ENCODE assay signal across 25 cellular contexts in genomic region chr14:62654641-62655040, GRCh38.
DNase-seq lines count a peak whose midpoint lies in the region; ATAC-seq, FAIRE-seq and TF ChIP-seq lines count a peak whose summit lies in the region.
"Had no signal": no experiment of that assay in that cellular context is flagged by ENCODE, and none has a peak within 500 bp of the region (broad histone marks: within the 10 kb centered on the region; RNA-seq: fewer than 3 reads in every experiment).

No MANE protein-coding gene starts in this region.

- H2AFZ ChIP-seq in smooth muscle cell (ENCODE audit: low read depth): no peak overlapping the region

- TF ChIP-seq CTCF in cardiac fibroblast (IDR thresholded peaks at IDR 0.05; ENCODE audit: low read depth, low read length) (no peak), smooth muscle cell (IDR thresholded peaks at IDR 0.05; ENCODE audit: borderline replicate concordance, insufficient read depth, poor library complexity, severe bottlenecking) (no peak), Peyer's patch (IDR thresholded peaks at IDR 0.05) (no peak)

- no peaks in the 10 kb centered on the region for H3F3A ChIP-seq in smooth muscle cell (ENCODE audit: low read depth)

- FAIRE-seq in HTR-8/SVneo (lab: Jason Lieb, UNC): peak; percentile 92

- H3K4me1 ChIP-seq in smooth muscle cell (ENCODE audit: low read depth): peaks cover 18% of the 10 kb centered on the region
- H3K4me1 ChIP-seq in Peyer's patch: no peaks in the 10 kb centered on the region
- H3K4me1 ChIP-seq: right atrium auricular region, thyroid gland had no signal

- no peak for ATAC-seq in GM21360 (IDR thresholded peaks at IDR 0.05; ENCODE audit: unreplicated experiment)
- ATAC-seq: activated CD4-positive, CD25-positive, alpha-beta regulatory T cell treated with anti-CD3 and anti-CD28 coated beads, Interleukin-2, amount 50 U/mL, for 24 hours; naive thymus-derived CD8-positive, alpha-beta T cell; stimulated activated naive CD8-positive, alpha-beta T cell treated with anti-CD3 and anti-CD28 coated beads, Interleukin-15, Interleukin-2, amounts not matched to agents 100 U/mL and 50 U/mL, for 24 hours had no signal

- no peaks in the 10 kb centered on the region for H4K20me1 ChIP-seq in smooth muscle cell (ENCODE audit: low read depth)

- H3K27me3 ChIP-seq in smooth muscle cell (ENCODE audit: low read depth) (no peaks in the 10 kb centered on the region), Peyer's patch (no peaks in the 10 kb centered on the region)
- H3K27me3 ChIP-seq: brain microvascular endothelial cell, esophagus muscularis mucosa, ovary, right atrium auricular region, thyroid gland had no signal

- H3K9me3 ChIP-seq in smooth muscle cell (replicated peaks; ENCODE audit: low read depth): no peaks in the 10 kb centered on the region
- no peaks in the 10 kb centered on the region for H3K9me3 ChIP-seq in Peyer's patch
- H3K9me3 ChIP-seq: esophagus muscularis mucosa, ovary, right atrium auricular region, thyroid gland had no signal

- 51% methylated on average over 5 of the region's 5 CpGs for WGBS in smooth muscle cell (ENCODE audit: low lambda C conversion rate)

- H3K4me3 ChIP-seq in cardiac fibroblast (replicated peaks in 1 of 2; ENCODE audit: low read depth in 2 of 2, low read length in 2 of 2) (no peak overlapping the region), smooth muscle cell (no peak overlapping the region), Peyer's patch (no peak overlapping the region)
- H3K4me3 ChIP-seq: esophagus muscularis mucosa, ovary, right atrium auricular region, thyroid gland had no signal

- H3K36me3 ChIP-seq in smooth muscle cell (ENCODE audit: low read depth) (no peaks in the 10 kb centered on the region), Peyer's patch (no peaks in the 10 kb centered on the region)
- H3K36me3 ChIP-seq: brain microvascular endothelial cell, esophagus muscularis mucosa, ovary, right atrium auricular region, thyroid gland had no signal

- H3K27ac ChIP-seq in smooth muscle cell (ENCODE audit: low read depth) (no peak overlapping the region), Peyer's patch (no peak overlapping the region)
- H3K27ac ChIP-seq: brain microvascular endothelial cell, esophagus muscularis mucosa, ovary, right atrium auricular region, thyroid gland had no signal

- H3K4me2 ChIP-seq in smooth muscle cell: peak overlapping the region; percentile 66

- no peak overlapping the region for H3K9ac ChIP-seq in smooth muscle cell (ENCODE audit: low read depth)

- H3K79me2 ChIP-seq in smooth muscle cell (ENCODE audit: low read depth): no peaks in the 10 kb centered on the region

- DNase-seq in HTR-8/SVneo (ENCODE audit: insufficient read length, low spot score) (no peak), cardiac fibroblast (ENCODE audit: low read depth in 2 of 2) (peak; percentile 31 to 33), globus pallidus (ENCODE audit: low spot score) (peak; percentile 14), smooth muscle cell (lab: John Stamatoyannopoulos, UW; ENCODE audit: unreplicated experiment) (no peak), Peyer's patch (no peak), 8988T (no peak)
- DNase-seq: activated CD4-positive, alpha-beta memory T cell treated with anti-CD3 and anti-CD28 coated beads for 36 hours; activated effector memory CD4-positive, alpha-beta T cell treated with anti-CD3 and anti-CD28 coated beads, Interleukin-2, amount 50 U/mL, for 16 hours; activated naive CD8-positive, alpha-beta T cell treated with anti-CD3 and anti-CD28 coated beads, Interleukin-2, amount 10 ng/mL, durations not matched to agents 7 days and 5 days; brain microvascular endothelial cell; effector memory CD4-positive, alpha-beta T cell; head of caudate nucleus; HFFc6; MV-4-11; naive thymus-derived CD8-positive, alpha-beta T cell; NCI-H510A treated with DMSO at 0.1 percent for 48 hours; ovary; SIG-M5; stimulated activated CD4-positive, alpha-beta T cell treated with anti-CD3 and anti-CD28 coated beads, Interleukin-4, amount 100 ng/mL, for 4 hours; stimulated activated naive CD8-positive, alpha-beta T cell treated with anti-CD3 and anti-CD28 coated beads, Interleukin-15, Interleukin-2, amounts not matched to agents 100 U/mL and 50 U/mL, for 24 hours; thyroid gland had no signal

- TF ChIP-seq POLR2A in Peyer's patch (IDR thresholded peaks at IDR 0.05): no peak

Comparison
In these comparisons a context has a peak if more than half of its experiments do, and no peak if none do; other contexts are left out.
1. DNase-seq: peak in cardiac fibroblast (2 of 2) and globus pallidus (single experiment); none in HTR-8/SVneo (single experiment), smooth muscle cell (single experiment), Peyer's patch (0 of 3) and 8988T (single experiment).